ENCODE assay signal across 8 cellular contexts in the genomic region with DNA sequence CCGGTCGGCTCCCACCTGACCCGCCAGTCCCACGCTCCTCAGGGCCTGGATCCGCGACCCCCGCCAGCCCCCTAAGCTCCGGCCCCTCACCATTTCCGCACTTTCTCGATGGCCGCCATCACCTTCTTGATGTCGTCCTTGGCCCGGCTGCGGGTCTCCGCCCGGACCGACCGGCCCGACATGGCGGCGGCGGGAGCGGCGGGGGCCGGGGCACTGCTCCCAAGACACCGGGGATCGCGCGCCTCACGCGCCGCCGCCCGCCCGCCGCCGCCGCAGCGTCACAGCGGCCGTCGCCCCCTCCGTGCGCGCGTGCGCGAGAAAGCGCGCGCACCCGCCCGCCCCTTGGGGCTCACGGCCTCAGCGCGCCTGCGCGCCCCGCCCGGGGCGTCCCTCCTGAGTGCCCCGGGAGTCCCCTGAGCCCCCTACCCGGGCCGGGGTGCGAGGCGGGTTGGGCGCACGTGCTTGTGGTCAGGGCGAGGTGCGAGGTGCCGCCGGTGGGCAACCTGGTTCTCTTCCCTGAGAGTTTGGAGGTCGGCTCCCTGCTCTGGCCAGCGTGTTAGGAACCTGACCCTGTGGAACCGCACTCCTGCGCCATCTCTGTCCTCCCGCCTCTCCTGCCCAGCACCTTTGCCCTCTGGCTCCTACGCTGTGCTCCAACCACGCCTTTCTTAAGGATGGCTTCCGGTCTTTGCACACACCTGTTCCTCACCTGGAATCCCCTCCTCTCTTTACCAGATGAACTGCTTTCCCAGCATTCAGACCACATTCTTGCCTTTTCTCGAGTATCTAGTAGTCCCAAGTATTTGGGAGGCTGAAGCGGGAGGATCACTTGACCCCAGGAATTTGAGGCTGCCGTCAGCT. TPM values are rescaled to one million over a fixed set of nuclear protein-coding genes. Genes with fewer than 3 reads are reported as not detected.
DNase-seq lines count a peak whose midpoint lies in the region; ATAC-seq lines count a peak whose summit lies in the region.

A gene (minus strand): TSS at position 294 of the 861 bp plus-strand sequence. CDS start 112 bp downstream, at position 182.

- H3K36me3 ChIP-seq in endocrine pancreas (ENCODE audit: control insufficient read depth, insufficient read depth, low read length) (no peaks in the 10 kb centered on the region), mesendoderm (ENCODE audit: control insufficient read depth, insufficient read depth, low read length) (no peaks in the 10 kb centered on the region)

- no CpG with 5 or more reads among the region's 83 CpGs for WGBS in mesendoderm (ENCODE audit: extremely low coverage, insufficient coverage, low lambda C conversion rate)

- H3K9me3 ChIP-seq in endocrine pancreas (ENCODE audit: control insufficient read depth, low read length) = no peaks in the 10 kb centered on the region

- H2BK120ac ChIP-seq in mesendoderm (ENCODE audit: low read depth, low read length) = no peak within 1 kb of the TSS

- no peak within 1 kb of the TSS for H2BK5ac ChIP-seq in mesendoderm (ENCODE audit: low read length)

- peaks cover 22% of the 10 kb centered on the region for H3K79me2 ChIP-seq in mesendoderm (ENCODE audit: control insufficient read depth, insufficient read depth, low read length)

- peak within 1 kb of the TSS; percentile 86 for H3K4me2 ChIP-seq in mesendoderm (ENCODE audit: low read length)

- ATAC-seq in GM18907 (IDR thresholded peaks at IDR 0.05; ENCODE audit: unreplicated experiment) (peak; percentile 49), HG03139 (IDR thresholded peaks at IDR 0.05; ENCODE audit: unreplicated experiment) (peak; percentile 29)

- H3K23ac ChIP-seq in mesendoderm (ENCODE audit: low read length) = no peak within 1 kb of the TSS

- peak within 1 kb of the TSS; percentile 97 for H3K18ac ChIP-seq in mesendoderm (ENCODE audit: low read length)

- H3K56ac ChIP-seq in mesendoderm (ENCODE audit: low read length) = peak within 1 kb of the TSS; percentile 99

- H2BK15ac ChIP-seq in mesendoderm (replicated peaks; ENCODE audit: low read depth) = no peak within 1 kb of the TSS

- peaks cover 12% of the 10 kb centered on the region for H3K79me1 ChIP-seq in mesendoderm (ENCODE audit: low read length)

- H3K27ac ChIP-seq in mesendoderm (ENCODE audit: low read depth, low read length) = peak within 1 kb of the TSS; percentile 99

- H3K27me3 ChIP-seq in endocrine pancreas (ENCODE audit: control insufficient read depth, insufficient read depth, low read length) = no peaks in the 10 kb centered on the region
- H3K27me3 ChIP-seq in mesendoderm (ENCODE audit: insufficient read depth, low read length, poor library complexity) = no peaks in the 10 kb centered on the region

- H3K9ac ChIP-seq in endocrine pancreas (ENCODE audit: control insufficient read depth, insufficient read depth, low read length) (peak within 1 kb of the TSS; percentile 86), mesendoderm (ENCODE audit: low read length) (peak within 1 kb of the TSS; percentile 98)

- H3K4me1 ChIP-seq in endocrine pancreas (ENCODE audit: control insufficient read depth, insufficient read depth, low read length) = peaks cover 8% of the 10 kb centered on the region
- H3K4me1 ChIP-seq in mesendoderm (ENCODE audit: control insufficient read depth, low read depth, low read length) = no peaks in the 10 kb centered on the region

- H3K4me3 ChIP-seq in endocrine pancreas (ENCODE audit: control insufficient read depth, insufficient read depth, low read length) (peak within 1 kb of the TSS; percentile 92), mesendoderm (ENCODE audit: low read length) (peak within 1 kb of the TSS; percentile 72)

- H4K8ac ChIP-seq in mesendoderm (ENCODE audit: low read depth, low read length) = peak within 1 kb of the TSS; percentile 99

- no peak within 1 kb of the TSS for H2AK5ac ChIP-seq in mesendoderm (ENCODE audit: low read length)

- H3K4ac ChIP-seq in mesendoderm (ENCODE audit: low read depth, low read length) = peak within 1 kb of the TSS; percentile 95

- H4K5ac ChIP-seq in mesendoderm (ENCODE audit: low read length) = no peak within 1 kb of the TSS

- peak; percentile 99 for DNase-seq in AG20443 (ENCODE audit: low spot score)
- peak; percentile 90 for DNase-seq in NCI-H69 (lab: John Stamatoyannopoulos, UW)
- DNase-seq in activated CD8-positive, alpha-beta memory T cell treated with anti-CD3 and anti-CD28 coated beads for 4 hours (ENCODE audit: low read depth in 2 of 2) = peak; percentile 49
- DNase-seq in mesendoderm = peak; percentile 79
- peak; percentile 72 for DNase-seq in stimulated activated CD8-positive, alpha-beta memory T cell treated with anti-CD3 and anti-CD28 coated beads, Interleukin-12 subunit alpha, Interleukin-12 subunit beta, amount 100 ng/mL, for 4 hours (ENCODE audit: low read depth)

RNA-seq across cellular contexts. Expression of the gene that starts here (rescaled TPM):
- polyA plus RNA-seq in mesendoderm (2013, experiment 1 of 2) = 45.0 TPM
- polyA plus RNA-seq in mesendoderm (2013, experiment 2 of 2) = 45.5 TPM

Comparison
In these comparisons a context has a peak if more than half of its experiments do, and no peak if none do; other contexts are left out.
1. Peak in every context shown above with its lines: DNase-seq, ATAC-seq, H3K4me3 ChIP-seq and H3K27ac ChIP-seq.
2. DNase-seq: peak in every context shown above with its lines; median percentile 99 in AG20443; 90 in NCI-H69; 79 in mesendoderm; 72 in stimulated activated CD8-positive, alpha-beta memory T cell treated with anti-CD3 and anti-CD28 coated beads, Interleukin-12 subunit alpha, Interleukin-12 subunit beta, amount 100 ng/mL, for 4 hours; 49 in activated CD8-positive, alpha-beta memory T cell treated with anti-CD3 and anti-CD28 coated beads for 4 hours.